In the genomic region with DNA sequence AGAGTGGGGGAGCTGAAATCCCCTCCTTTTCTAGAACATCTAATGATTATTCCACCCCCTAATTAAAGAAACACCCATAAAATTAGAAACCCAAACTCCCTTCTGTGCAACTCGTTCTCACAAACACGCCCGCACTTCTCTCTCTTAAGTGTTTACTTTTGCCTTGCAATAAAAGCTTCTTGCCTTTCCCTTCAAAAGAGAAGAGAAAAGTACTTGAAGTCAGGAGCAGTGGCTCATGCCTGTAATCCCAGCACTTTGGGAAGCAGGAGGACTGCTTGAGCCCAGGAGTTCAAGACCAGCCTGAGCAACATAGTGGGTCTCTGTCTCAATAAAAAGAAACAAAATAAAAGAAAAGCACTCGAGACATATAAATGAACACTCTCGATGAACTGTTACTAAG, we compare ENCODE assay signal across 1 cellular context.
TF ChIP-seq lines count a peak whose summit lies in the region.

No MANE protein-coding gene starts in this region.

TF ChIP-seq in HEK293, 187 proteins besides CTCF, POLR2A, EP300 and RAD21 (continued from another document):
- TF ChIP-seq ZBTB17 (tag by site-specific recombination; IDR thresholded peaks at IDR 0.05), result no peak
- TF ChIP-seq, protein P1, sequence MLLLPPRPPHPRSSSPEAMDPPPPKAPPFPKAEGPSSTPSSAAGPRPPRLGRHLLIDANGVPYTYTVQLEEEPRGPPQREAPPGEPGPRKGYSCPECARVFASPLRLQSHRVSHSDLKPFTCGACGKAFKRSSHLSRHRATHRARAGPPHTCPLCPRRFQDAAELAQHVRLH (tag by site-specific recombination; IDR thresholded peaks at IDR 0.05), result no peak
- peak; percentile 48; the same call in 1 of the 2 replicates for TF ChIP-seq WT1 (tag by site-specific recombination; IDR thresholded peaks at IDR 0.05)
- TF ChIP-seq ZNF114 (tag by site-specific recombination; IDR thresholded peaks at IDR 0.05), result no peak
- TF ChIP-seq OSR2 (tag by site-specific recombination; IDR thresholded peaks at IDR 0.05), result peak; percentile 36; the same call in 1 of the 2 replicates
- TF ChIP-seq ZNF596 (tag by site-specific recombination; IDR thresholded peaks at IDR 0.05), result peak; percentile 20; the same call in 1 of the 2 replicates
